13 cellular contexts compared by ENCODE assay signal in the genomic region with DNA sequence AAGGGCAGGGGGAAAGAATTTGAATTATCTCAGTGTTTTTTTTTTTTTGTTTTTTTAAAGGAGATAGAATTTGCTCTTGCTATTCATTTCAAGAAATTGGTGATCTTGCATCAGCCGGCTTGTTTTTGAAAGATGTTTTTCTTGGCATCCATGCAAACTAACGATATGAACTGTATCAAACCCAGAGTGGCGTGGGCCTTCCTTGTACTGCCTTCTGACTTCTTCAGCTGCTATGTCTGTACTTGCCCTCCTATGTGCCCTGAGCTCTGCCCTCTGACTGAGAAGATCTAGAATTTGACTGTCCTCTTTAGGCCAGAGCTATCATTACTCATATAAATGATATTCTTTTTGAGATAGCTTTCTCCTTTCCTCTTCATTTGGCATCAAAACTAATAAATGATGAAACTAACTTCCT.
DNase-seq lines count a peak whose midpoint lies in the region; ATAC-seq, FAIRE-seq and TF ChIP-seq lines count a peak whose summit lies in the region.
"Had no signal": no experiment of that assay in that cellular context is flagged by ENCODE, and none has a peak within 500 bp of the region (broad histone marks: within the 10 kb centered on the region; RNA-seq: fewer than 3 reads in every experiment).

No MANE protein-coding gene starts in this region.

- no peak overlapping the region for H3K9ac ChIP-seq in kidney (ENCODE audit: low read length in 2 of 2)

- no peak for TF ChIP-seq CTCF in kidney (IDR thresholded peaks at IDR 0.05; ENCODE audit: borderline replicate concordance, extremely low read depth, insufficient read depth)

- no peaks in the 10 kb centered on the region for H3K36me3 ChIP-seq in kidney (ENCODE audit: control insufficient read depth in 1 of 2, insufficient read depth in 2 of 2, low read length in 2 of 2)

- ATAC-seq in HG02623 (IDR thresholded peaks at IDR 0.05; ENCODE audit: unreplicated experiment) = no peak
- no peak for ATAC-seq in HG03025 (IDR thresholded peaks at IDR 0.05; ENCODE audit: low FRiP score, unreplicated experiment)
- ATAC-seq in GM19328 (IDR thresholded peaks at IDR 0.05; ENCODE audit: unreplicated experiment) = no peak

- no peak overlapping the region for H3K27ac ChIP-seq in kidney (ENCODE audit: low read depth in 2 of 2, low read length in 2 of 2)

- no peak overlapping the region for H3K4me3 ChIP-seq in kidney (ENCODE audit: low read length in 2 of 2)

- DNase-seq in AG08395 (ENCODE audit: low spot score) (peak; percentile 43), HS-27A (ENCODE audit: low read depth) (peak; percentile 38), brain pericyte (ENCODE audit: low read depth, low spot score) (peak; percentile 70), kidney (peak; percentile 77), posterior cingulate gyrus (no peak)
- DNase-seq: activated B cell treated with CpG ODN at 0.5 μM for 24 hours; CD4-positive, CD25-positive, alpha-beta regulatory T cell; effector CD8-positive, alpha-beta T cell; NCI-H1694 treated with DMSO at 0.1 percent for 48 hours had no signal

- no peaks in the 10 kb centered on the region for H3K4me1 ChIP-seq in kidney (ENCODE audit: control insufficient read depth in 1 of 2, insufficient read depth in 1 of 2, low read depth in 1 of 2, low read length in 2 of 2)

- no peak for FAIRE-seq in kidney (lab: Jason Lieb, UNC)
- FAIRE-seq: urothelium cell line had no signal

- no peaks in the 10 kb centered on the region for H3K9me3 ChIP-seq in kidney (ENCODE audit: control insufficient read depth in 1 of 2, low read length in 2 of 2)

- intact Hi-C loops in kidney (cut with DNase I) = no loop called here
- intact Hi-C loops in posterior cingulate gyrus (cut with DNase I) = loop anchor here (10.0 kb wide), 1 partner anchor 851 kb away; no protein-coding TSS in a partner anchor

Comparison
In these comparisons a context has a peak if more than half of its experiments do, and no peak if none do; other contexts are left out.
1. DNase-seq: peak in AG08395 (single experiment), HS-27A (single experiment), brain pericyte (single experiment) and kidney (single experiment); none in posterior cingulate gyrus (0 of 10).